ENCODE assay signal across 1 cellular context in genomic region chr5:177303925-177304391, GRCh38.
A peak's percentile ranks its signal among the peaks of the same experiment; 100 is the strongest.
TF ChIP-seq lines count a peak whose summit lies in the region.

No MANE protein-coding gene starts in this region.

TF ChIP-seq in GM12878, 131 proteins besides CTCF, POLR2A, EP300 and RAD21:
- TF ChIP-seq KLF5 (IDR thresholded peaks at IDR 0.05; ENCODE audit: partially characterized antibody) (peak; percentile 53), IRF5 (IDR thresholded peaks at IDR 0.05; ENCODE audit: borderline replicate concordance) (no peak)
TF ChIP-seq in GM12878: peak in this region for 1.
